In the genomic region with DNA sequence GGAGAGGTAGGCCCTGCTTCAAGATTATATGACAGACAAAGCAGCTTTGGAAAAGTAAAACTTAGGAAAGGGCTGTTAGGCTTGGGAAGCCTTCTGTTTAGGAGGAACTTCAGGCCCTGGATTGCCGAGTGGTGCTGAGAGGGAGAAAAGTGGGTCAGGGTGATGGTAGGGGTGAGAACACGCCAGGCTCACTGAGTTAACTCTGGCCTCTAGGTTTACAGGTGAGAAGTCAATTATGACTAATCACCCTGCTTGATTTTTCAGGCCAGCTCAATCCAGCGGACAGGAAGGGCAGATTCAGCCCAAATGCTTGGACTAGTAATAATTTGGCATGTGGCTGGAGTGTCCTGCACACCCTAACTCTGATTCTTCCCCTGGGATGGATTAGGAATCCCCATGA, we compare ENCODE assay signal across 33 cellular contexts.
"Had no signal": no experiment of that assay in that cellular context is flagged by ENCODE, and none has a peak within 500 bp of the region (broad histone marks: within the 10 kb centered on the region; RNA-seq: fewer than 3 reads in every experiment).

No MANE protein-coding gene starts in this region.

- H3K27ac Mint-ChIP-seq: activated B cell treated with CpG ODN at 0.5 μM for 24 hours; activated CD4-positive, alpha-beta memory T cell treated with anti-CD3 and anti-CD28 coated beads, Interleukin-2, amount 10 ng/mL, durations not matched to agents 7 days and 5 days; activated CD4-positive, alpha-beta T cell treated with anti-CD3 and anti-CD28 coated beads, Interleukin-2, amount 10 ng/mL, durations not matched to agents 24 days and 14 days; activated CD8-positive, alpha-beta memory T cell treated with anti-CD3 and anti-CD28 coated beads, Interleukin-2, amount 10 ng/mL, durations not matched to agents 7 days and 5 days; activated CD8-positive, alpha-beta T cell treated with anti-CD3 and anti-CD28 coated beads, Interleukin-2, amount 10 ng/mL, durations not matched to agents 7 days and 5 days; activated naive CD4-positive, alpha-beta T cell treated with anti-CD3 and anti-CD28 coated beads, Interleukin-2, amount 10 ng/mL, durations not matched to agents 7 days and 5 days; activated naive CD4-positive, alpha-beta T cell treated with anti-CD3 and anti-CD28 coated beads, Interleukin-2, amount 50 U/mL, for 24 hours; activated naive CD8-positive, alpha-beta T cell; activated naive CD8-positive, alpha-beta T cell treated with anti-CD3 and anti-CD28 coated beads, Interleukin-2, amount 10 ng/mL, durations not matched to agents 7 days and 5 days; activated naive CD8-positive, alpha-beta T cell treated with anti-CD3 and anti-CD28 coated beads, Interleukin-2, amount 50 U/mL, for 24 hours; activated T-cell treated with anti-CD3 and anti-CD28 coated beads, Interleukin-2, amount 50 U/mL, for 24 hours; activated T-helper 2 cell treated with anti-CD3 and anti-CD28 coated beads, Interferon-gamma antibody, Interleukin-2, Interleukin-4, amounts not matched to agents 10 μg/mL and 5 μg/mL and 100 μg/mL, durations not matched to agents 14 hours and 24 hours and 36 hours; brain; T-helper 1 cell treated with Interleukin-12 subunit alpha and Interleukin-12 subunit beta and Interleukin-4 antibody, amounts not matched to agents 30 μg/mL and 1 μg/mL, for 36 hours; T-helper 2 cell treated with Interferon-gamma antibody and Interleukin-4, amounts not matched to agents 5 μg/mL and 100 μg/mL, for 36 hours had no signal

- H3K27ac ChIP-seq: ascending aorta, VCaP had no signal

- H3K9me3 ChIP-seq: ascending aorta had no signal

- H3K27me3 Mint-ChIP-seq: activated B cell treated with CpG ODN at 0.5 μM for 24 hours; activated CD4-positive, alpha-beta memory T cell treated with anti-CD3 and anti-CD28 coated beads, Interleukin-2, amount 10 ng/mL, durations not matched to agents 7 days and 5 days; activated CD4-positive, alpha-beta T cell treated with anti-CD3 and anti-CD28 coated beads, Interleukin-2, amount 10 ng/mL, durations not matched to agents 24 days and 14 days; activated CD8-positive, alpha-beta memory T cell treated with anti-CD3 and anti-CD28 coated beads, Interleukin-2, amount 10 ng/mL, durations not matched to agents 7 days and 5 days; activated naive CD4-positive, alpha-beta T cell treated with anti-CD3 and anti-CD28 coated beads, Interleukin-2, amount 10 ng/mL, durations not matched to agents 7 days and 5 days; activated naive CD4-positive, alpha-beta T cell treated with anti-CD3 and anti-CD28 coated beads, Interleukin-2, amount 50 U/mL, for 24 hours; activated naive CD8-positive, alpha-beta T cell treated with anti-CD3 and anti-CD28 coated beads, Interleukin-2, amount 10 ng/mL, durations not matched to agents 7 days and 5 days; activated naive CD8-positive, alpha-beta T cell treated with anti-CD3 and anti-CD28 coated beads, Interleukin-2, amount 50 U/mL, for 24 hours; brain had no signal

- H3K4me1 ChIP-seq: ascending aorta had no signal

- H3K4me3 ChIP-seq: ascending aorta had no signal

- ATAC-seq: activated CD8-positive, alpha-beta memory T cell treated with anti-CD3 and anti-CD28 coated beads, Interleukin-2, amount 10 ng/mL, durations not matched to agents 7 days and 5 days; activated CD8-positive, alpha-beta T cell treated with anti-CD3 and anti-CD28 coated beads, Interleukin-2, amount 10 ng/mL, durations not matched to agents 7 days and 5 days; activated naive CD8-positive, alpha-beta T cell treated with anti-CD3 and anti-CD28 coated beads, Interleukin-2, amount 50 U/mL, for 24 hours had no signal

- H3K27me3 ChIP-seq: ascending aorta had no signal

- H3K9me3 Mint-ChIP-seq: activated CD4-positive, alpha-beta memory T cell treated with anti-CD3 and anti-CD28 coated beads, Interleukin-2, amount 10 ng/mL, durations not matched to agents 7 days and 5 days; activated CD4-positive, alpha-beta T cell treated with anti-CD3 and anti-CD28 coated beads, Interleukin-2, amount 10 ng/mL, durations not matched to agents 24 days and 14 days; activated naive CD4-positive, alpha-beta T cell treated with anti-CD3 and anti-CD28 coated beads, Interleukin-2, amount 10 ng/mL, durations not matched to agents 7 days and 5 days; activated naive CD4-positive, alpha-beta T cell treated with anti-CD3 and anti-CD28 coated beads, Interleukin-2, amount 50 U/mL, for 24 hours; activated naive CD8-positive, alpha-beta T cell treated with anti-CD3 and anti-CD28 coated beads, Interleukin-2, amount 10 ng/mL, durations not matched to agents 7 days and 5 days; activated naive CD8-positive, alpha-beta T cell treated with anti-CD3 and anti-CD28 coated beads, Interleukin-2, amount 50 U/mL, for 24 hours; activated T-cell treated with anti-CD3 and anti-CD28 coated beads, Interleukin-2, amount 50 U/mL, for 24 hours; activated T-helper 2 cell treated with anti-CD3 and anti-CD28 coated beads, Interferon-gamma antibody, Interleukin-2, Interleukin-4, amounts not matched to agents 10 μg/mL and 5 μg/mL and 100 μg/mL, durations not matched to agents 14 hours and 24 hours and 36 hours; T-helper 1 cell treated with Interleukin-12 subunit alpha and Interleukin-12 subunit beta and Interleukin-4 antibody, amounts not matched to agents 30 μg/mL and 1 μg/mL, for 36 hours; T-helper 2 cell treated with Interferon-gamma antibody and Interleukin-4, amounts not matched to agents 5 μg/mL and 100 μg/mL, for 36 hours had no signal

- H3K36me3 Mint-ChIP-seq: activated CD8-positive, alpha-beta memory T cell treated with anti-CD3 and anti-CD28 coated beads, Interleukin-2, amount 10 ng/mL, durations not matched to agents 7 days and 5 days; activated naive CD4-positive, alpha-beta T cell treated with anti-CD3 and anti-CD28 coated beads, Interleukin-2, amount 10 ng/mL, durations not matched to agents 7 days and 5 days; activated naive CD4-positive, alpha-beta T cell treated with anti-CD3 and anti-CD28 coated beads, Interleukin-2, amount 50 U/mL, for 24 hours; activated naive CD8-positive, alpha-beta T cell; activated naive CD8-positive, alpha-beta T cell treated with anti-CD3 and anti-CD28 coated beads, Interleukin-2, amount 10 ng/mL, durations not matched to agents 7 days and 5 days; brain had no signal

- H3K4me3 Mint-ChIP-seq: activated B cell treated with CpG ODN at 0.5 μM for 24 hours; activated CD4-positive, alpha-beta memory T cell treated with anti-CD3 and anti-CD28 coated beads, Interleukin-2, amount 10 ng/mL, durations not matched to agents 7 days and 5 days; activated CD4-positive, alpha-beta T cell treated with anti-CD3 and anti-CD28 coated beads, Interleukin-2, amount 10 ng/mL, durations not matched to agents 24 days and 14 days; activated CD8-positive, alpha-beta memory T cell treated with anti-CD3 and anti-CD28 coated beads, Interleukin-2, amount 10 ng/mL, durations not matched to agents 7 days and 5 days; activated CD8-positive, alpha-beta T cell treated with anti-CD3 and anti-CD28 coated beads, Interleukin-2, amount 10 ng/mL, durations not matched to agents 7 days and 5 days; activated naive CD4-positive, alpha-beta T cell treated with anti-CD3 and anti-CD28 coated beads, Interleukin-2, amount 10 ng/mL, durations not matched to agents 7 days and 5 days; activated naive CD4-positive, alpha-beta T cell treated with anti-CD3 and anti-CD28 coated beads, Interleukin-2, amount 50 U/mL, for 24 hours; activated naive CD8-positive, alpha-beta T cell; activated naive CD8-positive, alpha-beta T cell treated with anti-CD3 and anti-CD28 coated beads, Interleukin-2, amount 10 ng/mL, durations not matched to agents 7 days and 5 days; activated naive CD8-positive, alpha-beta T cell treated with anti-CD3 and anti-CD28 coated beads, Interleukin-2, amount 50 U/mL, for 24 hours; activated T-cell treated with anti-CD3 and anti-CD28 coated beads, Interleukin-2, amount 50 U/mL, for 24 hours; brain; T-helper 1 cell treated with Interleukin-12 subunit alpha and Interleukin-12 subunit beta and Interleukin-4 antibody, amounts not matched to agents 30 μg/mL and 1 μg/mL, for 36 hours; T-helper 2 cell treated with Interferon-gamma antibody and Interleukin-4, amounts not matched to agents 5 μg/mL and 100 μg/mL, for 36 hours had no signal

- H3K36me3 ChIP-seq: ascending aorta had no signal

- DNase-seq: activated B cell treated with CpG ODN at 0.5 μM for 24 hours; activated CD4-positive, alpha-beta memory T cell treated with anti-CD3 and anti-CD28 coated beads, Interleukin-2, amount 10 ng/mL, durations not matched to agents 7 days and 5 days; activated CD4-positive, alpha-beta T cell treated with anti-CD3 and anti-CD28 coated beads for 4 hours; activated CD4-positive, alpha-beta T cell treated with anti-CD3 and anti-CD28 coated beads, Interleukin-2, amount 10 ng/mL, durations not matched to agents 24 days and 14 days; activated CD4-positive, alpha-beta T cell treated with anti-CD3 and anti-CD28 coated beads, Interleukin-2, amount 50 U/mL, for 1 hour; activated CD4-positive, alpha-beta T cell treated with anti-CD3 and anti-CD28 coated beads, Interleukin-2, amount 50 U/mL, for 4 hours; activated CD4-positive, CD25-positive, alpha-beta regulatory T cell treated with anti-CD3 and anti-CD28 coated beads, Interleukin-2, amount 50 U/mL, for 72 hours; activated CD8-positive, alpha-beta memory T cell treated with anti-CD3 and anti-CD28 coated beads for 24 hours; activated CD8-positive, alpha-beta memory T cell treated with anti-CD3 and anti-CD28 coated beads, Interleukin-2, amount 10 ng/mL, durations not matched to agents 7 days and 5 days; activated CD8-positive, alpha-beta memory T cell treated with anti-CD3 and anti-CD28 coated beads, Interleukin-2, amount 50 U/mL, for 48 hours; activated CD8-positive, alpha-beta T cell treated with anti-CD3 and anti-CD28 coated beads, Interleukin-2, amount 10 ng/mL, durations not matched to agents 7 days and 5 days; activated effector memory CD4-positive, alpha-beta T cell treated with Interleukin-2 at 50 U/mL for 16 hours; activated gamma-delta T cell; activated naive CD4-positive, alpha-beta T cell treated with anti-CD3 and anti-CD28 coated beads, Interleukin-2, amount 10 ng/mL, durations not matched to agents 7 days and 5 days; activated naive CD4-positive, alpha-beta T cell treated with Interleukin-2 at 50 U/mL for 16 hours; activated naive CD8-positive, alpha-beta T cell treated with anti-CD3 and anti-CD28 coated beads, Interleukin-2, amount 10 ng/mL, durations not matched to agents 7 days and 5 days; activated naive CD8-positive, alpha-beta T cell treated with anti-CD3 and anti-CD28 coated beads, Interleukin-2, amount 50 U/mL, for 24 hours; activated T-cell treated with anti-CD3 and anti-CD28 coated beads, Interleukin-2, amount 50 U/mL, for 24 hours; activated T-cell treated with anti-CD3 and anti-CD28 coated beads, Interleukin-2, amount 50 U/mL, for 48 hours; amygdala; anterior cingulate cortex; central memory CD4-positive, alpha-beta T cell; T-helper 1 cell; T-helper 2 cell; T-helper 9 cell had no signal

- H3K4me1 Mint-ChIP-seq: activated B cell treated with CpG ODN at 0.5 μM for 24 hours; activated CD4-positive, alpha-beta memory T cell treated with anti-CD3 and anti-CD28 coated beads, Interleukin-2, amount 10 ng/mL, durations not matched to agents 7 days and 5 days; activated CD4-positive, alpha-beta T cell treated with anti-CD3 and anti-CD28 coated beads, Interleukin-2, amount 10 ng/mL, durations not matched to agents 24 days and 14 days; activated CD8-positive, alpha-beta memory T cell treated with anti-CD3 and anti-CD28 coated beads, Interleukin-2, amount 10 ng/mL, durations not matched to agents 7 days and 5 days; activated naive CD4-positive, alpha-beta T cell treated with anti-CD3 and anti-CD28 coated beads, Interleukin-2, amount 50 U/mL, for 24 hours; activated naive CD8-positive, alpha-beta T cell treated with anti-CD3 and anti-CD28 coated beads, Interleukin-2, amount 10 ng/mL, durations not matched to agents 7 days and 5 days; activated naive CD8-positive, alpha-beta T cell treated with anti-CD3 and anti-CD28 coated beads, Interleukin-2, amount 50 U/mL, for 24 hours; brain had no signal
